In genomic region chr11:59273008-59273841, GRCh38 we compare ENCODE assay signal across 9 cellular contexts.
DNase-seq lines count a peak whose midpoint lies in the region; ATAC-seq, FAIRE-seq and TF ChIP-seq lines count a peak whose summit lies in the region.
"Had no signal": no experiment of that assay in that cellular context is flagged by ENCODE, and none has a peak within 500 bp of the region (broad histone marks: within the 10 kb centered on the region; RNA-seq: fewer than 3 reads in every experiment).

No MANE protein-coding gene starts in this region.

- H3K27me3 ChIP-seq in HL-60 (ENCODE audit: insufficient read depth, poor library complexity, severe bottlenecking) = no peaks in the 10 kb centered on the region

- POLR2A ChIA-PET in RWPE1 (lab: Yijun Ruan, JAX; ENCODE audit: low non-redundant PET) = no interaction called here

- H3K4me3 ChIP-seq in GM12864 (ENCODE audit: low read depth, low read length) = no peak overlapping the region
- H3K4me3 ChIP-seq in HL-60 (replicated peaks; ENCODE audit: insufficient read depth, low read length) = no peak overlapping the region

- DNase-seq in GM12864 (ENCODE audit: low read depth) (peak; percentile 79), HL-60 (ENCODE audit: low read depth in 1 of 2, low spot score in 1 of 2) (peak; percentile 80 to 85), epithelial cell of prostate (ENCODE audit: low read depth, low spot score) (peak; percentile 68), HTR-8/SVneo (ENCODE audit: insufficient read length, low spot score) (no peak), dermis blood vessel endothelial cell (no peak), RWPE1 (ENCODE audit: low spot score) (no peak)
- no peak for DNase-seq in activated T-helper 2 cell treated with anti-CD3 and anti-CD28 coated beads, Interferon-gamma antibody, Interleukin-2, Interleukin-4, amounts not matched to agents 10 μg/mL and 5 μg/mL and 100 μg/mL, durations not matched to agents 14 hours and 24 hours and 36 hours (ENCODE audit: low spot score)
- DNase-seq: trophoblast cell had no signal

- TF ChIP-seq CTCF in GM12864 (IDR thresholded peaks at IDR 0.05; ENCODE audit: low read depth, low read length, missing control alignments) (no peak), HL-60 (IDR thresholded peaks at IDR 0.05; ENCODE audit: insufficient read depth, low read length) (no peak), RWPE1 (conservative IDR thresholded peaks at IDR 0.05; ENCODE audit: low read depth) (no peak)

- no peak overlapping the region for H3K4me3 Mint-ChIP-seq in activated T-helper 2 cell treated with anti-CD3 and anti-CD28 coated beads, Interferon-gamma antibody, Interleukin-2, Interleukin-4, amounts not matched to agents 10 μg/mL and 5 μg/mL and 100 μg/mL, durations not matched to agents 14 hours and 24 hours and 36 hours (ENCODE audit: low read depth)

- H3K27ac Mint-ChIP-seq in activated T-helper 2 cell treated with anti-CD3 and anti-CD28 coated beads, Interferon-gamma antibody, Interleukin-2, Interleukin-4, amounts not matched to agents 10 μg/mL and 5 μg/mL and 100 μg/mL, durations not matched to agents 14 hours and 24 hours and 36 hours = no peak overlapping the region

- H3K27ac ChIP-seq in HL-60 (replicated peaks) (peak overlapping the region; percentile 65), epithelial cell of prostate (peak overlapping the region; percentile 84), RWPE1 (no peak overlapping the region)

- H3K9me3 Mint-ChIP-seq in activated T-helper 2 cell treated with anti-CD3 and anti-CD28 coated beads, Interferon-gamma antibody, Interleukin-2, Interleukin-4, amounts not matched to agents 10 μg/mL and 5 μg/mL and 100 μg/mL, durations not matched to agents 14 hours and 24 hours and 36 hours = no peaks in the 10 kb centered on the region

- CTCF ChIA-PET in RWPE1 (lab: Yijun Ruan, JAX) = interaction anchor here (0.6 to 1.9 kb wide), 2 partner anchors 10 to 93 kb away, joined by 3 to 7 read pairs; no protein-coding TSS in a partner anchor

- intact Hi-C loops in activated T-helper 2 cell treated with anti-CD3 and anti-CD28 coated beads, Interferon-gamma antibody, Interleukin-2, Interleukin-4, amounts not matched to agents 10 μg/mL and 5 μg/mL and 100 μg/mL, durations not matched to agents 14 hours and 24 hours and 36 hours (cut with micrococcal nuclease) = no loop called here

- no peak for FAIRE-seq in HTR-8/SVneo (lab: Jason Lieb, UNC)

- peak; percentile 91 for ATAC-seq in GM21515 (IDR thresholded peaks at IDR 0.05; ENCODE audit: unreplicated experiment)

- peaks cover 4% of the 10 kb centered on the region for H3K4me1 Mint-ChIP-seq in activated T-helper 2 cell treated with anti-CD3 and anti-CD28 coated beads, Interferon-gamma antibody, Interleukin-2, Interleukin-4, amounts not matched to agents 10 μg/mL and 5 μg/mL and 100 μg/mL, durations not matched to agents 14 hours and 24 hours and 36 hours (ENCODE audit: low read depth)

- H3K27me3 Mint-ChIP-seq in activated T-helper 2 cell treated with anti-CD3 and anti-CD28 coated beads, Interferon-gamma antibody, Interleukin-2, Interleukin-4, amounts not matched to agents 10 μg/mL and 5 μg/mL and 100 μg/mL, durations not matched to agents 14 hours and 24 hours and 36 hours (ENCODE audit: low read depth) = no peaks in the 10 kb centered on the region

- no peaks in the 10 kb centered on the region for H3K36me3 Mint-ChIP-seq in activated T-helper 2 cell treated with anti-CD3 and anti-CD28 coated beads, Interferon-gamma antibody, Interleukin-2, Interleukin-4, amounts not matched to agents 10 μg/mL and 5 μg/mL and 100 μg/mL, durations not matched to agents 14 hours and 24 hours and 36 hours (ENCODE audit: low read depth)

Comparison
In these comparisons a context has a peak if more than half of its experiments do, and no peak if none do; other contexts are left out.
1. DNase-seq: peak in GM12864 (single experiment), HL-60 (2 of 2) and epithelial cell of prostate (single experiment); none in HTR-8/SVneo (single experiment), activated T-helper 2 cell treated with anti-CD3 and anti-CD28 coated beads, Interferon-gamma antibody, Interleukin-2, Interleukin-4, amounts not matched to agents 10 μg/mL and 5 μg/mL and 100 μg/mL, durations not matched to agents 14 hours and 24 hours and 36 hours (single experiment), dermis blood vessel endothelial cell (single experiment) and RWPE1 (single experiment).